ENCODE assay signal across 14 cellular contexts in genomic region chr4:54107951-54108740, GRCh38. TPM values are rescaled to one million over a fixed set of nuclear protein-coding genes. Genes with fewer than 3 reads are reported as not detected.
A peak's percentile ranks its signal among the peaks of the same experiment; 100 is the strongest.
DNase-seq lines count a peak whose midpoint lies in the region; ATAC-seq and TF ChIP-seq lines count a peak whose summit lies in the region.
"Had no signal": no experiment of that assay in that cellular context is flagged by ENCODE, and none has a peak within 500 bp of the region (broad histone marks: within the 10 kb centered on the region; RNA-seq: fewer than 3 reads in every experiment).

No MANE protein-coding gene starts in this region.

- H3K4me1 ChIP-seq in CD8-positive, alpha-beta T cell (ENCODE audit: insufficient read depth, low read length) = peaks cover 27% of the 10 kb centered on the region
- peaks cover 10% of the 10 kb centered on the region for H3K4me1 ChIP-seq in effector memory CD4-positive, alpha-beta T cell (ENCODE audit: control insufficient read depth, insufficient read depth, low read length, poor library complexity, severe bottlenecking)
- no peaks in the 10 kb centered on the region for H3K4me1 ChIP-seq in PC-9 (replicated peaks; ENCODE audit: insufficient read depth)

- no TSS peak for BruUV-seq in PC-9 (replicated peaks; lab: Mats Ljungman, UMichigan)

- H3K27me3 ChIP-seq in CD8-positive, alpha-beta T cell (ENCODE audit: insufficient read depth, low read length) = peaks cover 22% of the 10 kb centered on the region
- H3K27me3 ChIP-seq in effector memory CD4-positive, alpha-beta T cell (replicated peaks; ENCODE audit: control insufficient read depth, insufficient read depth, low read length, poor library complexity, severe bottlenecking) = peaks cover 42% of the 10 kb centered on the region
- H3K27me3 ChIP-seq in PC-9 (ENCODE audit: insufficient read depth, low read depth) = no peaks in the 10 kb centered on the region

- H3K79me2 ChIP-seq in PC-9 (ENCODE audit: low read depth) = no peaks in the 10 kb centered on the region

- POLR2A ChIA-PET in CD8-positive, alpha-beta T cell (lab: Charles Lee) = interaction anchor here (0.7 to 1.5 kb wide), 3 partner anchors 12 to 94 kb away, joined by 3 read pairs; no protein-coding TSS in a partner anchor
- POLR2A ChIA-PET in PC-9 (lab: Charles Lee; ENCODE audit: unreplicated experiment) = no interaction called here

- no peaks in the 10 kb centered on the region for H3F3A ChIP-seq in PC-9 (ENCODE audit: insufficient read depth, low read depth)

- DNase-seq in CD8-positive, alpha-beta T cell = no peak
- peak; percentile 9 for DNase-seq in Jurkat, Clone E6-1 (ENCODE audit: low read depth, low spot score)
- no peak for DNase-seq in effector memory CD4-positive, alpha-beta T cell
- no peak for DNase-seq in natural killer cell treated with Interleukin-12 subunit alpha and Interleukin-12 subunit beta and Interleukin-15 and Interleukin-18, amount 100 ng/mL, for 72 hours (ENCODE audit: low spot score)
- DNase-seq in PC-9 (no peak), NCI-H2029 treated with DMSO at 0.1 percent for 48 hours (lab: John Stamatoyannopoulos, UW) (no peak), cardiac septum (ENCODE audit: low spot score) (no peak)
- DNase-seq: activated CD4-positive, CD25-positive, alpha-beta regulatory T cell; activated gamma-delta T cell; heart right ventricle; stimulated activated CD4-positive, alpha-beta T cell treated with anti-CD3 and anti-CD28 coated beads, Interleukin-4, amount 100 ng/mL, for 24 hours had no signal

- peak; percentile 31 for ATAC-seq in CD8-positive, alpha-beta T cell
- ATAC-seq in natural killer cell treated with Interleukin-12 subunit alpha and Interleukin-12 subunit beta and Interleukin-15 and Interleukin-18, amount 100 ng/mL, for 72 hours = no peak
- no peak for ATAC-seq in HG03159 (IDR thresholded peaks at IDR 0.05; ENCODE audit: unreplicated experiment)
- ATAC-seq: heart right ventricle had no signal

- no peaks in the 10 kb centered on the region for H3K9me3 ChIP-seq in CD8-positive, alpha-beta T cell (ENCODE audit: low read length)
- H3K9me3 ChIP-seq in effector memory CD4-positive, alpha-beta T cell (ENCODE audit: control insufficient read depth, low read length) = no peaks in the 10 kb centered on the region
- no peaks in the 10 kb centered on the region for H3K9me3 ChIP-seq in PC-9 (ENCODE audit: insufficient read depth, low read depth)
- H3K9me3 ChIP-seq: heart right ventricle had no signal

- H3K36me3 Mint-ChIP-seq in CD8-positive, alpha-beta T cell = no peaks in the 10 kb centered on the region
- H3K36me3 Mint-ChIP-seq in natural killer cell treated with Interleukin-12 subunit alpha and Interleukin-12 subunit beta and Interleukin-15 and Interleukin-18, amount 100 ng/mL, for 72 hours = no peaks in the 10 kb centered on the region

- no peaks in the 10 kb centered on the region for H3K36me3 ChIP-seq in CD8-positive, alpha-beta T cell (ENCODE audit: insufficient read depth, low read length)
- no peaks in the 10 kb centered on the region for H3K36me3 ChIP-seq in effector memory CD4-positive, alpha-beta T cell (ENCODE audit: control insufficient read depth, insufficient read depth, low read length)
- no peaks in the 10 kb centered on the region for H3K36me3 ChIP-seq in PC-9 (ENCODE audit: low read depth)
- H3K36me3 ChIP-seq: heart right ventricle had no signal

- TF ChIP-seq CTCF in CD8-positive, alpha-beta T cell (IDR thresholded peaks at IDR 0.05) = no peak
- TF ChIP-seq CTCF in PC-9 (conservative IDR thresholded peaks at IDR 0.05) = no peak

- H3K4me2 ChIP-seq in PC-9 = no peak overlapping the region

- CTCF ChIA-PET in CD8-positive, alpha-beta T cell (lab: Charles Lee) = interaction anchor here (0.7 to 1.9 kb wide), 2 partner anchors 9 to 303 kb away, joined by 3 to 5 read pairs; partner anchors contain the start of gene GSX2
- CTCF ChIA-PET in PC-9 (lab: Charles Lee) = interaction anchor here (0.6 kb wide), 1 partner anchor 20 kb away, joined by 5 read pairs; no protein-coding TSS in a partner anchor

- no peaks in the 10 kb centered on the region for H3K9me3 Mint-ChIP-seq in CD8-positive, alpha-beta T cell
- H3K9me3 Mint-ChIP-seq in natural killer cell treated with Interleukin-12 subunit alpha and Interleukin-12 subunit beta and Interleukin-15 and Interleukin-18, amount 100 ng/mL, for 72 hours = no peaks in the 10 kb centered on the region

- no peak overlapping the region for H2AFZ ChIP-seq in PC-9

- no peak overlapping the region for H3K27ac ChIP-seq in CD8-positive, alpha-beta T cell (ENCODE audit: low read depth, low read length)
- no peak overlapping the region for H3K27ac ChIP-seq in effector memory CD4-positive, alpha-beta T cell (ENCODE audit: insufficient read depth, low read length, poor library complexity, severe bottlenecking)
- no peak overlapping the region for H3K27ac ChIP-seq in PC-9
- H3K27ac ChIP-seq: heart right ventricle had no signal

- intact Hi-C loops in CD8-positive, alpha-beta T cell (cut with DNase I, micrococcal nuclease) = no loop called here
- intact Hi-C loops in PC-9 (cut with micrococcal nuclease; ENCODE audit: unreplicated experiment) (no loop called here), cardiac septum (cut with DNase I) (loop anchor here (10.0 kb wide), 1 partner anchor 107 kb away; no protein-coding TSS in a partner anchor)

- peak overlapping the region; percentile 77 for H3K4me3 Mint-ChIP-seq in CD8-positive, alpha-beta T cell
- peak overlapping the region; percentile 65 for H3K4me3 Mint-ChIP-seq in natural killer cell treated with Interleukin-12 subunit alpha and Interleukin-12 subunit beta and Interleukin-15 and Interleukin-18, amount 100 ng/mL, for 72 hours

- no peak overlapping the region for H3K27ac Mint-ChIP-seq in CD8-positive, alpha-beta T cell
- H3K27ac Mint-ChIP-seq in natural killer cell treated with Interleukin-12 subunit alpha and Interleukin-12 subunit beta and Interleukin-15 and Interleukin-18, amount 100 ng/mL, for 72 hours = no peak overlapping the region

- H3K4me3 ChIP-seq in CD8-positive, alpha-beta T cell (ENCODE audit: low read depth, low read length) = peak overlapping the region; percentile 18
- H3K4me3 ChIP-seq in Jurkat, Clone E6-1 (ENCODE audit: low read length) = peak overlapping the region; percentile 45
- peak overlapping the region; percentile 20 for H3K4me3 ChIP-seq in effector memory CD4-positive, alpha-beta T cell (ENCODE audit: insufficient read depth, low read depth, low read length, poor library complexity, severe bottlenecking)
- no peak overlapping the region for H3K4me3 ChIP-seq in PC-9
- H3K4me3 ChIP-seq: lung had no signal

- H3K27me3 Mint-ChIP-seq in CD8-positive, alpha-beta T cell (ENCODE audit: low read depth) = peaks cover 79% of the 10 kb centered on the region
- peaks cover 57 to 79% of the 10 kb centered on the region in 2 donors for H3K27me3 Mint-ChIP-seq in natural killer cell treated with Interleukin-12 subunit alpha and Interleukin-12 subunit beta and Interleukin-15 and Interleukin-18, amount 100 ng/mL, for 72 hours

- no peaks in the 10 kb centered on the region for H3K9me2 ChIP-seq in PC-9 (ENCODE audit: insufficient read depth)

- H4K20me1 ChIP-seq in PC-9 (ENCODE audit: insufficient read depth) = no peaks in the 10 kb centered on the region

- peaks cover 30% of the 10 kb centered on the region for H3K4me1 Mint-ChIP-seq in CD8-positive, alpha-beta T cell (ENCODE audit: low read depth)
- peaks cover 14 to 15% of the 10 kb centered on the region in 2 donors for H3K4me1 Mint-ChIP-seq in natural killer cell treated with Interleukin-12 subunit alpha and Interleukin-12 subunit beta and Interleukin-15 and Interleukin-18, amount 100 ng/mL, for 72 hours (ENCODE audit: low read depth in 2 of 2)

RNA-seq across cellular contexts. Expression of gene GSX2, which starts 8.2 kb away (rescaled TPM):
- total RNA-seq in CD8-positive, alpha-beta T cell = not detected
- polyA plus RNA-seq in Jurkat, Clone E6-1 (2012; ENCODE audit: insufficient read depth, insufficient read length) = not detected
- not detected for total RNA-seq in natural killer cell treated with Interleukin-12 subunit alpha and Interleukin-12 subunit beta and Interleukin-15 and Interleukin-18, amount 100 ng/mL, for 72 hours
- total RNA-seq in PC-9 (2021) = not detected in 2 replicates
- not detected for total RNA-seq in cardiac septum
- total RNA-seq: heart right ventricle, lung, SK-MEL-5 had no signal
- polyA plus RNA-seq: heart right ventricle, lung had no signal

RNA-seq across cellular contexts. Expression of gene CHIC2, which starts 43.7 kb away (rescaled TPM):
- 10 to 100 TPM; 67.3 to 69.3 TPM for total RNA-seq in CD8-positive, alpha-beta T cell
- 18.7 TPM for polyA plus RNA-seq in Jurkat, Clone E6-1 (2012; ENCODE audit: insufficient read depth, insufficient read length)
- 10 to 100 TPM; 15.2 to 31.3 TPM for total RNA-seq in natural killer cell treated with Interleukin-12 subunit alpha and Interleukin-12 subunit beta and Interleukin-15 and Interleukin-18, amount 100 ng/mL, for 72 hours
- total RNA-seq in PC-9 (2021) = 8.7 and 12.1 TPM in 2 replicates
- total RNA-seq in cardiac septum = 12.4 TPM
